Comparison of ENCODE assay signal across 14 cellular contexts in genomic region chr9:125544988-125545651, GRCh38.
A peak's percentile ranks its signal among the peaks of the same experiment; 100 is the strongest.
DNase-seq lines count a peak whose midpoint lies in the region; ATAC-seq and TF ChIP-seq lines count a peak whose summit lies in the region.
"Had no signal": no experiment of that assay in that cellular context is flagged by ENCODE, and none has a peak within 500 bp of the region (broad histone marks: within the 10 kb centered on the region; RNA-seq: fewer than 3 reads in every experiment).

No MANE protein-coding gene starts in this region.

- TF ChIP-seq CTCF in body of pancreas (IDR thresholded peaks at IDR 0.05): no peak

- WGBS in body of pancreas, 2 donors: 16 to 25% methylated on average over 13 of the region's 13 CpGs

- H3K9me3 ChIP-seq in body of pancreas: no peaks in the 10 kb centered on the region
- H3K9me3 ChIP-seq: Peyer's patch had no signal

- no peaks in the 10 kb centered on the region for H3K27me3 ChIP-seq in body of pancreas
- H3K27me3 ChIP-seq: Peyer's patch had no signal

- ATAC-seq in body of pancreas: peak; percentile 72
- peak; percentile 52 for ATAC-seq in left ventricle myocardium superior
- ATAC-seq in GM21367 (IDR thresholded peaks at IDR 0.05; ENCODE audit: unreplicated experiment): no peak

- H3K27ac ChIP-seq in body of pancreas: peak overlapping the region in 2 of 4 donors; percentile 8 to 30
- H3K27ac ChIP-seq: KMS-11 had no signal

- DNase-seq in H4 (ENCODE audit: low spot score) (peak; percentile 44), body of pancreas (peak; percentile 43 to 70 (median 47)), left ventricle myocardium superior (no peak), smooth muscle cell of the brain vasculature (ENCODE audit: low read depth, low spot score) (peak; percentile 84), NCI-H2196 treated with DMSO at 0.1 percent for 48 hours (lab: John Stamatoyannopoulos, UW; ENCODE audit: unreplicated experiment) (no peak), NCI-H2029 (lab: John Stamatoyannopoulos, UW) (no peak), iPS-NIHi7 (ENCODE audit: extremely low spot score) (no peak)
- DNase-seq: activated CD4-positive, alpha-beta T cell treated with anti-CD3 and anti-CD28 coated beads, Interleukin-2, amount 10 ng/mL, durations not matched to agents 24 days and 14 days; activated naive CD8-positive, alpha-beta T cell treated with anti-CD3 and anti-CD28 coated beads for 36 hours; GF-D8; Peyer's patch; stimulated activated CD8-positive, alpha-beta memory T cell treated with anti-CD3 and anti-CD28 coated beads, Interleukin-4, amount 100 ng/mL, for 48 hours had no signal

- H3K36me3 ChIP-seq in body of pancreas (replicated peaks in 1 of 2; ENCODE audit: insufficient read depth in 1 of 2, low read depth in 2 of 2): no peaks in the 10 kb centered on the region
- H3K36me3 ChIP-seq: Peyer's patch had no signal

- intact Hi-C loops in body of pancreas (cut with DNase I): no loop called here
- intact Hi-C loops in left ventricle myocardium superior (cut with micrococcal nuclease): no loop called here

- H3K4me3 ChIP-seq in body of pancreas: no peak overlapping the region
- H3K4me3 ChIP-seq: Peyer's patch had no signal

- no peak for TF ChIP-seq POLR2A in body of pancreas (IDR thresholded peaks at IDR 0.05)

- H3K4me1 ChIP-seq in body of pancreas: peaks cover 35% of the 10 kb centered on the region
- H3K4me1 ChIP-seq: Peyer's patch had no signal

Comparison
In these comparisons a context has a peak if more than half of its experiments do, and no peak if none do; other contexts are left out.
1. DNase-seq: peak in H4 (single experiment), body of pancreas (4 of 4) and smooth muscle cell of the brain vasculature (single experiment); none in left ventricle myocardium superior (single experiment), NCI-H2196 treated with DMSO at 0.1 percent for 48 hours (single experiment), NCI-H2029 (single experiment) and iPS-NIHi7 (single experiment).